Comparison of ENCODE assay signal across 1 cellular context in the genomic region with DNA sequence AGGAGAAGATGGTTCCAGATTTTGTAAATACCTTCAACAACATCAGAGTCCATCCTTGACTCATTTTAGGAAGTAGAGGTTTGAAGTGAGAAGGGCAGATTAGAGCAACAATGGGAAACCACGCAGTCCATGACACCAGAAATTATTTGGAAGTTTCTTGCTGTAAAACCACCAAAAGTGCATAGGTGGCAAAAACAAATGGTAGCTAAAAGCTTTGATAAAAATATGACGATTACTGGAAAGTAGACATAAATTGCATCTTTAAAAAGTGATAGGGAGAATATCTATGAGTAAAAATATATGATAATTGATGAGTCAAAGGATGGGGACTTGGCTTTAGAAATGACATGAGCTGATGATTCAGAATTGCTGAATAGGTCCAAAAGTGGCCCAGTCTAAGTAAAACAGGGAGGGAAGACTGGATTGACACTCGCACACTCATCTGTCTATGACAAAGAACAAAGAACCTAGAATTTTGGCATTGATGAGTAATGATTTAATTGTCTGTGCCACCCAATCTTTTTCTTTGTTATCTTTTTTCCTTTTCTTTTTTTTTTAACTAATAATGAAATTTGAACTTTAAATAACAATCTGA.
TF ChIP-seq lines count a peak whose summit lies in the region.

No MANE protein-coding gene starts in this region.

TF ChIP-seq in SK-N-SH treated with all-trans-retinoic acid at 6 μM for 48 hours, 23 proteins besides CTCF, POLR2A, EP300 and RAD21 (continued from another document):
- TF ChIP-seq GLIS3 (CRISPR knock-in tag; IDR thresholded peaks at IDR 0.05) (no peak), CSDC2 (CRISPR knock-in tag; IDR thresholded peaks at IDR 0.05) (no peak)
